Comparison of ENCODE assay signal across 1 cellular context in genomic region chr16:11016993-11017392, GRCh38.
TF ChIP-seq lines count a peak whose summit lies in the region.

No MANE protein-coding gene starts in this region.

TF ChIP-seq in HepG2, 621 proteins besides CTCF, POLR2A, EP300 and RAD21 (continued from another document and continues in another):
- TF ChIP-seq, protein P1, sequence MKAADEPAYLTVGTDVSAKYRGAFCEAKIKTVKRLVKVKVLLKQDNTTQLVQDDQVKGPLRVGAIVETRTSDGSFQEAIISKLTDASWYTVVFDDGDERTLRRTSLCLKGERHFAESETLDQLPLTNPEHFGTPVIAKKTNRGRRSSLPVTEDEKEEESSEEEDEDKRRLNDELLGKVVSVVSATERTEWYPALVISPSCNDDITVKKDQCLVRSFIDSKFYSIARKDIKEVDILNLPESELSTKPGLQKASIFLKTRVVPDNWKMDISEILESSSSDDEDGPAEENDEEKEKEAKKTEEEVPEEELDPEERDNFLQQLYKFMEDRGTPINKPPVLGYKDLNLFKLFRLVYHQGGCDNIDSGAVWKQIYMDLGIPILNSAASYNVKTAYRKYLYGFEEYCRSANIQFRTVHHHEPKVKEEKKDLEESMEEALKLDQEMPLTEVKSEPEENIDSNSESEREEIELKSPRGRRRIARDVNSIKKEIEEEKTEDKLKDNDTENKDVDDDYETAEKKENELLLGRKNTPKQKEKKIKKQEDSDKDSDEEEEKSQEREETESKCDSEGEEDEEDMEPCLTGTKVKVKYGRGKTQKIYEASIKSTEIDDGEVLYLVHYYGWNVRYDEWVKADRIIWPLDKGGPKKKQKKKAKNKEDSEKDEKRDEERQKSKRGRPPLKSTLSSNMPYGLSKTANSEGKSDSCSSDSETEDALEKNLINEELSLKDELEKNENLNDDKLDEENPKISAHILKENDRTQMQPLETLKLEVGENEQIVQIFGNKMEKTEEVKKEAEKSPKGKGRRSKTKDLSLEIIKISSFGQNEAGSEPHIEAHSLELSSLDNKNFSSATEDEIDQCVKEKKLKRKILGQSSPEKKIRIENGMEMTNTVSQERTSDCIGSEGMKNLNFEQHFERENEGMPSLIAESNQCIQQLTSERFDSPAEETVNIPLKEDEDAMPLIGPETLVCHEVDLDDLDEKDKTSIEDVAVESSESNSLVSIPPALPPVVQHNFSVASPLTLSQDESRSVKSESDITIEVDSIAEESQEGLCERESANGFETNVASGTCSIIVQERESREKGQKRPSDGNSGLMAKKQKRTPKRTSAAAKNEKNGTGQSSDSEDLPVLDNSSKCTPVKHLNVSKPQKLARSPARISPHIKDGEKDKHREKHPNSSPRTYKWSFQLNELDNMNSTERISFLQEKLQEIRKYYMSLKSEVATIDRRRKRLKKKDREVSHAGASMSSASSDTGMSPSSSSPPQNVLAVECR (CRISPR knock-in tag; IDR thresholded peaks at IDR 0.05; ENCODE audit: borderline replicate concordance): no peak
- TF ChIP-seq ZBTB7B (CRISPR knock-in tag; IDR thresholded peaks at IDR 0.05) (no peak), ZNF598 (CRISPR knock-in tag; IDR thresholded peaks at IDR 0.05; ENCODE audit: borderline replicate concordance) (no peak), POLR2AphosphoS2 (IDR thresholded peaks at IDR 0.05; ENCODE audit: low read depth, low read length) (no peak), GATA4 (IDR thresholded peaks at IDR 0.05; ENCODE audit: borderline replicate concordance, low read depth) (no peak), ZNF296 (CRISPR knock-in tag; conservative IDR thresholded peaks at IDR 0.05) (no peak), ZNF660 (CRISPR knock-in tag; IDR thresholded peaks at IDR 0.05; ENCODE audit: borderline replicate concordance, low read depth) (no peak), SAFB2 (CRISPR knock-in tag; IDR thresholded peaks at IDR 0.05; ENCODE audit: borderline replicate concordance, low read depth) (no peak), DZIP1 (CRISPR knock-in tag; IDR thresholded peaks at IDR 0.05) (no peak), YY1 (IDR thresholded peaks at IDR 0.05; ENCODE audit: insufficient read depth, insufficient replicate concordance, low read depth, low read length) (no peak), ZBTB10 (CRISPR knock-in tag; IDR thresholded peaks at IDR 0.05; ENCODE audit: borderline replicate concordance) (no peak), SRY (CRISPR knock-in tag; IDR thresholded peaks at IDR 0.05) (no peak), CEBPB (IDR thresholded peaks at IDR 0.05; ENCODE audit: borderline replicate concordance, low read depth, low read length) (no peak), KMT2A (CRISPR knock-in tag; IDR thresholded peaks at IDR 0.05) (no peak), FOXO1 (CRISPR knock-in tag; IDR thresholded peaks at IDR 0.05) (no peak), ZNF460 (CRISPR knock-in tag; IDR thresholded peaks at IDR 0.05; ENCODE audit: borderline replicate concordance) (no peak)
- TF ChIP-seq, protein P2, sequence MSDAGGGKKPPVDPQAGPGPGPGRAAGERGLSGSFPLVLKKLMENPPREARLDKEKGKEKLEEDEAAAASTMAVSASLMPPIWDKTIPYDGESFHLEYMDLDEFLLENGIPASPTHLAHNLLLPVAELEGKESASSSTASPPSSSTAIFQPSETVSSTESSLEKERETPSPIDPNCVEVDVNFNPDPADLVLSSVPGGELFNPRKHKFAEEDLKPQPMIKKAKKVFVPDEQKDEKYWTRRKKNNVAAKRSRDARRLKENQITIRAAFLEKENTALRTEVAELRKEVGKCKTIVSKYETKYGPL (CRISPR knock-in tag; IDR thresholded peaks at IDR 0.05): no peak
- TF ChIP-seq, protein P3, sequence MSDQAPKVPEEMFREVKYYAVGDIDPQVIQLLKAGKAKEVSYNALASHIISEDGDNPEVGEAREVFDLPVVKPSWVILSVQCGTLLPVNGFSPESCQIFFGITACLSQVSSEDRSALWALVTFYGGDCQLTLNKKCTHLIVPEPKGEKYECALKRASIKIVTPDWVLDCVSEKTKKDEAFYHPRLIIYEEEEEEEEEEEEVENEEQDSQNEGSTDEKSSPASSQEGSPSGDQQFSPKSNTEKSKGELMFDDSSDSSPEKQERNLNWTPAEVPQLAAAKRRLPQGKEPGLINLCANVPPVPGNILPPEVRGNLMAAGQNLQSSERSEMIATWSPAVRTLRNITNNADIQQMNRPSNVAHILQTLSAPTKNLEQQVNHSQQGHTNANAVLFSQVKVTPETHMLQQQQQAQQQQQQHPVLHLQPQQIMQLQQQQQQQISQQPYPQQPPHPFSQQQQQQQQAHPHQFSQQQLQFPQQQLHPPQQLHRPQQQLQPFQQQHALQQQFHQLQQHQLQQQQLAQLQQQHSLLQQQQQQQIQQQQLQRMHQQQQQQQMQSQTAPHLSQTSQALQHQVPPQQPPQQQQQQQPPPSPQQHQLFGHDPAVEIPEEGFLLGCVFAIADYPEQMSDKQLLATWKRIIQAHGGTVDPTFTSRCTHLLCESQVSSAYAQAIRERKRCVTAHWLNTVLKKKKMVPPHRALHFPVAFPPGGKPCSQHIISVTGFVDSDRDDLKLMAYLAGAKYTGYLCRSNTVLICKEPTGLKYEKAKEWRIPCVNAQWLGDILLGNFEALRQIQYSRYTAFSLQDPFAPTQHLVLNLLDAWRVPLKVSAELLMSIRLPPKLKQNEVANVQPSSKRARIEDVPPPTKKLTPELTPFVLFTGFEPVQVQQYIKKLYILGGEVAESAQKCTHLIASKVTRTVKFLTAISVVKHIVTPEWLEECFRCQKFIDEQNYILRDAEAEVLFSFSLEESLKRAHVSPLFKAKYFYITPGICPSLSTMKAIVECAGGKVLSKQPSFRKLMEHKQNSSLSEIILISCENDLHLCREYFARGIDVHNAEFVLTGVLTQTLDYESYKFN (CRISPR knock-in tag; conservative IDR thresholded peaks at IDR 0.05): no peak
- TF ChIP-seq, protein P4, sequence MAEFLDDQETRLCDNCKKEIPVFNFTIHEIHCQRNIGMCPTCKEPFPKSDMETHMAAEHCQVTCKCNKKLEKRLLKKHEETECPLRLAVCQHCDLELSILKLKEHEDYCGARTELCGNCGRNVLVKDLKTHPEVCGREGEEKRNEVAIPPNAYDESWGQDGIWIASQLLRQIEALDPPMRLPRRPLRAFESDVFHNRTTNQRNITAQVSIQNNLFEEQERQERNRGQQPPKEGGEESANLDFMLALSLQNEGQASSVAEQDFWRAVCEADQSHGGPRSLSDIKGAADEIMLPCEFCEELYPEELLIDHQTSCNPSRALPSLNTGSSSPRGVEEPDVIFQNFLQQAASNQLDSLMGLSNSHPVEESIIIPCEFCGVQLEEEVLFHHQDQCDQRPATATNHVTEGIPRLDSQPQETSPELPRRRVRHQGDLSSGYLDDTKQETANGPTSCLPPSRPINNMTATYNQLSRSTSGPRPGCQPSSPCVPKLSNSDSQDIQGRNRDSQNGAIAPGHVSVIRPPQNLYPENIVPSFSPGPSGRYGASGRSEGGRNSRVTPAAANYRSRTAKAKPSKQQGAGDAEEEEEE (CRISPR knock-in tag; IDR thresholded peaks at IDR 0.05; ENCODE audit: borderline replicate concordance): no peak
- TF ChIP-seq, protein P5, sequence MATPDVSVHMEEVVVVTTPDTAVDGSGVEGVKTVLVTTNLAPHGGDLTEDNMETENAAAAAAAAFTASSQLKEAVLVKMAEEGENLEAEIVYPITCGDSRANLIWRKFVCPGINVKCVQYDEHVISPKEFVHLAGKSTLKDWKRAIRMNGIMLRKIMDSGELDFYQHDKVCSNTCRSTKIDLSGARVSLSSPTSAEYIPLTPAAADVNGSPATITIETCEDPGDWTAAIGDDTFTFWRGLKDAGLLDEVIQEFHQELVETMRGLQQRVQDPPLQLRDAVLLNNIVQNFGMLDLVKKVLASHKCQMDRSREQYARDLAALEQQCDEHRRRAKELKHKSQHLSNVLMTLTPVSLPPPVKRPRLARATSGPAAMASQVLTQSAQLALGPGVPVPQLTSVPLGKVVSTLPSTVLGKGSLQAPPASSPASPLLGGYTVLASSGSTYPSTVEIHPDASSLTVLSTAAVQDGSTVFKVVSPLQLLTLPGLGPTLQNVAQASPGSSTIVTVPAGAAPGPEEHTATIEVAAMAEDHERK (CRISPR knock-in tag; IDR thresholded peaks at IDR 0.05; ENCODE audit: low read depth): no peak
- TF ChIP-seq, protein P6, sequence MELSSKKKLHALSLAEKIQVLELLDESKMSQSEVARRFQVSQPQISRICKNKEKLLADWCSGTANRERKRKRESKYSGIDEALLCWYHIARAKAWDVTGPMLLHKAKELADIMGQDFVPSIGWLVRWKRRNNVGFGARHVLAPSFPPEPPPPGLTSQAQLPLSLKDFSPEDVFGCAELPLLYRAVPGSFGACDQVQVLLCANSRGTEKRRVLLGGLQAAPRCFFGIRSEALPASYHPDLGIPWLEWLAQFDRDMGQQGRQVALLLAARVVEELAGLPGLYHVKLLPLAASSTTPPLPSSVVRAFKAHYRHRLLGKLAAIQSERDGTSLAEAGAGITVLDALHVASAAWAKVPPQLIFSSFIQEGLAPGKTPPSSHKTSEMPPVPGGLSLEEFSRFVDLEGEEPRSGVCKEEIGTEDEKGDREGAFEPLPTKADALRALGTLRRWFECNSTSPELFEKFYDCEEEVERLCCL (CRISPR knock-in tag; IDR thresholded peaks at IDR 0.05; ENCODE audit: borderline replicate concordance): no peak
- TF ChIP-seq, protein P7, sequence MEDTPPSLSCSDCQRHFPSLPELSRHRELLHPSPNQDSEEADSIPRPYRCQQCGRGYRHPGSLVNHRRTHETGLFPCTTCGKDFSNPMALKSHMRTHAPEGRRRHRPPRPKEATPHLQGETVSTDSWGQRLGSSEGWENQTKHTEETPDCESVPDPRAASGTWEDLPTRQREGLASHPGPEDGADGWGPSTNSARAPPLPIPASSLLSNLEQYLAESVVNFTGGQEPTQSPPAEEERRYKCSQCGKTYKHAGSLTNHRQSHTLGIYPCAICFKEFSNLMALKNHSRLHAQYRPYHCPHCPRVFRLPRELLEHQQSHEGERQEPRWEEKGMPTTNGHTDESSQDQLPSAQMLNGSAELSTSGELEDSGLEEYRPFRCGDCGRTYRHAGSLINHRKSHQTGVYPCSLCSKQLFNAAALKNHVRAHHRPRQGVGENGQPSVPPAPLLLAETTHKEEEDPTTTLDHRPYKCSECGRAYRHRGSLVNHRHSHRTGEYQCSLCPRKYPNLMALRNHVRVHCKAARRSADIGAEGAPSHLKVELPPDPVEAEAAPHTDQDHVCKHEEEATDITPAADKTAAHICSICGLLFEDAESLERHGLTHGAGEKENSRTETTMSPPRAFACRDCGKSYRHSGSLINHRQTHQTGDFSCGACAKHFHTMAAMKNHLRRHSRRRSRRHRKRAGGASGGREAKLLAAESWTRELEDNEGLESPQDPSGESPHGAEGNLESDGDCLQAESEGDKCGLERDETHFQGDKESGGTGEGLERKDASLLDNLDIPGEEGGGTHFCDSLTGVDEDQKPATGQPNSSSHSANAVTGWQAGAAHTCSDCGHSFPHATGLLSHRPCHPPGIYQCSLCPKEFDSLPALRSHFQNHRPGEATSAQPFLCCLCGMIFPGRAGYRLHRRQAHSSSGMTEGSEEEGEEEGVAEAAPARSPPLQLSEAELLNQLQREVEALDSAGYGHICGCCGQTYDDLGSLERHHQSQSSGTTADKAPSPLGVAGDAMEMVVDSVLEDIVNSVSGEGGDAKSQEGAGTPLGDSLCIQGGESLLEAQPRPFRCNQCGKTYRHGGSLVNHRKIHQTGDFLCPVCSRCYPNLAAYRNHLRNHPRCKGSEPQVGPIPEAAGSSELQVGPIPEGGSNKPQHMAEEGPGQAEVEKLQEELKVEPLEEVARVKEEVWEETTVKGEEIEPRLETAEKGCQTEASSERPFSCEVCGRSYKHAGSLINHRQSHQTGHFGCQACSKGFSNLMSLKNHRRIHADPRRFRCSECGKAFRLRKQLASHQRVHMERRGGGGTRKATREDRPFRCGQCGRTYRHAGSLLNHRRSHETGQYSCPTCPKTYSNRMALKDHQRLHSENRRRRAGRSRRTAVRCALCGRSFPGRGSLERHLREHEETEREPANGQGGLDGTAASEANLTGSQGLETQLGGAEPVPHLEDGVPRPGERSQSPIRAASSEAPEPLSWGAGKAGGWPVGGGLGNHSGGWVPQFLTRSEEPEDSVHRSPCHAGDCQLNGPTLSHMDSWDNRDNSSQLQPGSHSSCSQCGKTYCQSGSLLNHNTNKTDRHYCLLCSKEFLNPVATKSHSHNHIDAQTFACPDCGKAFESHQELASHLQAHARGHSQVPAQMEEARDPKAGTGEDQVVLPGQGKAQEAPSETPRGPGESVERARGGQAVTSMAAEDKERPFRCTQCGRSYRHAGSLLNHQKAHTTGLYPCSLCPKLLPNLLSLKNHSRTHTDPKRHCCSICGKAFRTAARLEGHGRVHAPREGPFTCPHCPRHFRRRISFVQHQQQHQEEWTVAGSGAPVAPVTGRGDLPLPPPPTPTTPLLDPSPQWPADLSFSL (CRISPR knock-in tag; IDR thresholded peaks at IDR 0.05): no peak
- TF ChIP-seq, protein P8, sequence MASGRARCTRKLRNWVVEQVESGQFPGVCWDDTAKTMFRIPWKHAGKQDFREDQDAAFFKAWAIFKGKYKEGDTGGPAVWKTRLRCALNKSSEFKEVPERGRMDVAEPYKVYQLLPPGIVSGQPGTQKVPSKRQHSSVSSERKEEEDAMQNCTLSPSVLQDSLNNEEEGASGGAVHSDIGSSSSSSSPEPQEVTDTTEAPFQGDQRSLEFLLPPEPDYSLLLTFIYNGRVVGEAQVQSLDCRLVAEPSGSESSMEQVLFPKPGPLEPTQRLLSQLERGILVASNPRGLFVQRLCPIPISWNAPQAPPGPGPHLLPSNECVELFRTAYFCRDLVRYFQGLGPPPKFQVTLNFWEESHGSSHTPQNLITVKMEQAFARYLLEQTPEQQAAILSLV (CRISPR knock-in tag; IDR thresholded peaks at IDR 0.05; ENCODE audit: borderline replicate concordance): no peak
